ENCODE assay signal across 9 cellular contexts in genomic region chr6:5850848-5851255, GRCh38.
DNase-seq lines count a peak whose midpoint lies in the region; ATAC-seq, FAIRE-seq and TF ChIP-seq lines count a peak whose summit lies in the region.
"Had no signal": no experiment of that assay in that cellular context is flagged by ENCODE, and none has a peak within 500 bp of the region (broad histone marks: within the 10 kb centered on the region; RNA-seq: fewer than 3 reads in every experiment).

No MANE protein-coding gene starts in this region.

- TF ChIP-seq POLR2A in right lobe of liver (IDR thresholded peaks at IDR 0.05) (no peak), HepG2 (IDR thresholded peaks at IDR 0.05; ENCODE audit: insufficient read depth in 1 of 2, low read depth in 2 of 2, low read length in 2 of 2) (no peak)

- no peak overlapping the region for H3K9ac ChIP-seq in HepG2 (ENCODE audit: insufficient read depth, low read depth, low read length)

- 4% methylated on average over 15 of the region's 16 CpGs for WGBS in right lobe of liver (ENCODE audit: insufficient coverage, low coverage, low lambda C conversion rate, missing lambda C conversion rate)
- WGBS in HepG2 (ENCODE audit: low lambda C conversion rate), result 23% methylated on average over 16 of the region's 16 CpGs

- H3K9me3 ChIP-seq in right lobe of liver (no peaks in the 10 kb centered on the region), HepG2 (ENCODE audit: low read length) (no peaks in the 10 kb centered on the region)

- H3K36me3 ChIP-seq in right lobe of liver (no peaks in the 10 kb centered on the region), HepG2 (replicated peaks in 1 of 2; ENCODE audit: control insufficient read depth in 1 of 2, insufficient read depth in 2 of 2, low read length in 2 of 2) (no peaks in the 10 kb centered on the region)

- TF ChIP-seq CTCF in right lobe of liver (IDR thresholded peaks at IDR 0.05), result no peak
- TF ChIP-seq CTCF in HepG2 (CRISPR knock-in tag; IDR thresholded peaks at IDR 0.05), result no peak
- TF ChIP-seq CTCF in osteocyte (IDR thresholded peaks at IDR 0.05), result no peak

- TF ChIP-seq RAD21 in HepG2 (CRISPR knock-in tag; IDR thresholded peaks at IDR 0.05), result no peak

- H3K27me3 ChIP-seq in right lobe of liver, result no peaks in the 10 kb centered on the region
- peaks cover 10 to 83% of the 10 kb centered on the region in 2 experiments; a peak in 4 of 5 replicates for H3K27me3 ChIP-seq in HepG2 (ENCODE audit: control insufficient read depth in 1 of 2, insufficient read depth in 2 of 2, low read length in 2 of 2)

- H3K79me2 ChIP-seq in HepG2 (ENCODE audit: insufficient read depth, low read length), result no peaks in the 10 kb centered on the region

- POLR2A ChIA-PET in HepG2 (lab: Yijun Ruan, JAX), result no interaction called here

- peak in 3 of 4 donors; percentile 11 to 14 (median 12) for ATAC-seq in right lobe of liver
- no peak for ATAC-seq in HepG2

- DNase-seq in right lobe of liver, result no peak
- DNase-seq in HepG2 (ENCODE audit: low spot score), result no peak
- DNase-seq in activated naive CD8-positive, alpha-beta T cell treated with anti-CD3 and anti-CD28 coated beads for 36 hours, result peak; percentile 15
- peak; percentile 66 for DNase-seq in left kidney (ENCODE audit: low read depth, low spot score)
- DNase-seq in osteocyte (ENCODE audit: extremely low spot score, unreplicated experiment), result no peak
- no peak for DNase-seq in dermis blood vessel endothelial cell
- no peak for DNase-seq in NCI-H2107 (lab: John Stamatoyannopoulos, UW)
- DNase-seq in amygdala (lab: John Stamatoyannopoulos, UW), result no peak
- DNase-seq: NCI-H1048 had no signal

- H3K4me2 ChIP-seq in HepG2 (ENCODE audit: low read depth, low read length), result no peak overlapping the region

- no peaks in the 10 kb centered on the region for H4K20me1 ChIP-seq in HepG2 (ENCODE audit: insufficient read depth, low read length)

- no peaks in the 10 kb centered on the region for H3K9me3 Mint-ChIP-seq in activated naive CD8-positive, alpha-beta T cell treated with anti-CD3 and anti-CD28 coated beads for 36 hours
- H3K9me3 Mint-ChIP-seq in osteocyte (ENCODE audit: unreplicated experiment), result peaks cover 6% of the 10 kb centered on the region

- no peak for FAIRE-seq in HepG2 (lab: Jason Lieb, UNC)

- in situ Hi-C loops in HepG2 (cut with HindIII; ENCODE audit: extremely low pct_ligation_motif_present, low pct_unique_long_range_greater_than_20kb), result no loop called here

- no peak overlapping the region for H3K27ac Mint-ChIP-seq in activated naive CD8-positive, alpha-beta T cell treated with anti-CD3 and anti-CD28 coated beads for 36 hours
- H3K27ac Mint-ChIP-seq in osteocyte (ENCODE audit: unreplicated experiment), result no peak overlapping the region

- H3K36me3 Mint-ChIP-seq in activated naive CD8-positive, alpha-beta T cell treated with anti-CD3 and anti-CD28 coated beads for 36 hours, result no peaks in the 10 kb centered on the region
- no peaks in the 10 kb centered on the region for H3K36me3 Mint-ChIP-seq in osteocyte (ENCODE audit: unreplicated experiment)

- intact Hi-C loops in right lobe of liver (cut with DNase I), result no loop called here
- intact Hi-C loops in HepG2 (cut with micrococcal nuclease; ENCODE audit: unreplicated experiment), result no loop called here

- H3K4me3 ChIP-seq in right lobe of liver, result no peak overlapping the region
- no peak overlapping the region for H3K4me3 ChIP-seq in HepG2 (replicated peaks in 1 of 3; ENCODE audit: insufficient read depth in 1 of 3, low read depth in 2 of 3, low read length in 3 of 3)

- no peaks in the 10 kb centered on the region for H3K27me3 Mint-ChIP-seq in activated naive CD8-positive, alpha-beta T cell treated with anti-CD3 and anti-CD28 coated beads for 36 hours
- peaks cover 62% of the 10 kb centered on the region for H3K27me3 Mint-ChIP-seq in osteocyte (ENCODE audit: unreplicated experiment)

- peak overlapping the region; percentile 74 for H3K4me3 Mint-ChIP-seq in activated naive CD8-positive, alpha-beta T cell treated with anti-CD3 and anti-CD28 coated beads for 36 hours
- no peak overlapping the region for H3K4me3 Mint-ChIP-seq in osteocyte (ENCODE audit: unreplicated experiment)

- H3K27ac ChIP-seq in right lobe of liver, result no peak overlapping the region
- H3K27ac ChIP-seq in HepG2 (ENCODE audit: extremely low read length, insufficient read depth, low read length), result no peak overlapping the region

- TF ChIP-seq EP300 in HepG2 (IDR thresholded peaks at IDR 0.05; ENCODE audit: low read depth in 2 of 2, low read length in 2 of 2), result no peak
- TF ChIP-seq EP300 in HepG2 (CRISPR knock-in tag; IDR thresholded peaks at IDR 0.05; ENCODE audit: borderline replicate concordance), result no peak

- peaks cover 11% of the 10 kb centered on the region for H3K4me1 Mint-ChIP-seq in activated naive CD8-positive, alpha-beta T cell treated with anti-CD3 and anti-CD28 coated beads for 36 hours
- peaks cover 6% of the 10 kb centered on the region for H3K4me1 Mint-ChIP-seq in osteocyte (ENCODE audit: unreplicated experiment)

- H3K4me1 ChIP-seq in right lobe of liver (no peaks in the 10 kb centered on the region), HepG2 (ENCODE audit: insufficient read depth, low read length) (no peaks in the 10 kb centered on the region)

- H2AFZ ChIP-seq in HepG2 (ENCODE audit: low read length), result no peak overlapping the region

- no TSS peak for BruUV-seq in HepG2 (replicated peaks; lab: Mats Ljungman, UMichigan)

- CTCF ChIA-PET in HepG2 (lab: Yijun Ruan, JAX; ENCODE audit: low intra/inter-chr PET ratio, low total read pairs), result no interaction called here

TF ChIP-seq in HepG2, 621 proteins besides CTCF, POLR2A, EP300 and RAD21:
- TF ChIP-seq TOE1 (CRISPR knock-in tag; IDR thresholded peaks at IDR 0.05), result no peak
- TF ChIP-seq, protein P1, sequence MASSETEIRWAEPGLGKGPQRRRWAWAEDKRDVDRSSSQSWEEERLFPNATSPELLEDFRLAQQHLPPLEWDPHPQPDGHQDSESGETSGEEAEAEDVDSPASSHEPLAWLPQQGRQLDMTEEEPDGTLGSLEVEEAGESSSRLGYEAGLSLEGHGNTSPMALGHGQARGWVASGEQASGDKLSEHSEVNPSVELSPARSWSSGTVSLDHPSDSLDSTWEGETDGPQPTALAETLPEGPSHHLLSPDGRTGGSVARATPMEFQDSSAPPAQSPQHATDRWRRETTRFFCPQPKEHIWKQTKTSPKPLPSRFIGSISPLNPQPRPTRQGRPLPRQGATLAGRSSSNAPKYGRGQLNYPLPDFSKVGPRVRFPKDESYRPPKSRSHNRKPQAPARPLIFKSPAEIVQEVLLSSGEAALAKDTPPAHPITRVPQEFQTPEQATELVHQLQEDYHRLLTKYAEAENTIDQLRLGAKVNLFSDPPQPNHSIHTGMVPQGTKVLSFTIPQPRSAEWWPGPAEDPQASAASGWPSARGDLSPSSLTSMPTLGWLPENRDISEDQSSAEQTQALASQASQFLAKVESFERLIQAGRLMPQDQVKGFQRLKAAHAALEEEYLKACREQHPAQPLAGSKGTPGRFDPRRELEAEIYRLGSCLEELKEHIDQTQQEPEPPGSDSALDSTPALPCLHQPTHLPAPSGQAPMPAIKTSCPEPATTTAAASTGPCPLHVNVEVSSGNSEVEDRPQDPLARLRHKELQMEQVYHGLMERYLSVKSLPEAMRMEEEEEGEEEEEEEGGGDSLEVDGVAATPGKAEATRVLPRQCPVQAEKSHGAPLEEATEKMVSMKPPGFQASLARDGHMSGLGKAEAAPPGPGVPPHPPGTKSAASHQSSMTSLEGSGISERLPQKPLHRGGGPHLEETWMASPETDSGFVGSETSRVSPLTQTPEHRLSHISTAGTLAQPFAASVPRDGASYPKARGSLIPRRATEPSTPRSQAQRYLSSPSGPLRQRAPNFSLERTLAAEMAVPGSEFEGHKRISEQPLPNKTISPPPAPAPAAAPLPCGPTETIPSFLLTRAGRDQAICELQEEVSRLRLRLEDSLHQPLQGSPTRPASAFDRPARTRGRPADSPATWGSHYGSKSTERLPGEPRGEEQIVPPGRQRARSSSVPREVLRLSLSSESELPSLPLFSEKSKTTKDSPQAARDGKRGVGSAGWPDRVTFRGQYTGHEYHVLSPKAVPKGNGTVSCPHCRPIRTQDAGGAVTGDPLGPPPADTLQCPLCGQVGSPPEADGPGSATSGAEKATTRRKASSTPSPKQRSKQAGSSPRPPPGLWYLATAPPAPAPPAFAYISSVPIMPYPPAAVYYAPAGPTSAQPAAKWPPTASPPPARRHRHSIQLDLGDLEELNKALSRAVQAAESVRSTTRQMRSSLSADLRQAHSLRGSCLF (CRISPR knock-in tag; IDR thresholded peaks at IDR 0.05; ENCODE audit: borderline replicate concordance), result no peak
- no peak for TF ChIP-seq KDM6A (CRISPR knock-in tag; IDR thresholded peaks at IDR 0.05; ENCODE audit: low read depth)
- no peak for TF ChIP-seq FUBP1 (CRISPR knock-in tag; IDR thresholded peaks at IDR 0.05; ENCODE audit: borderline replicate concordance)

Comparison
In these comparisons a context has a peak if more than half of its experiments do, and no peak if none do; other contexts are left out.
1. DNase-seq: peak in activated naive CD8-positive, alpha-beta T cell treated with anti-CD3 and anti-CD28 coated beads for 36 hours (single experiment) and left kidney (single experiment); none in right lobe of liver (0 of 3), HepG2 (single experiment), osteocyte (single experiment), dermis blood vessel endothelial cell (single experiment), NCI-H2107 (single experiment) and amygdala (0 of 56).